ENCODE assay signal across 30 cellular contexts in genomic region chr3:187623285-187623814, GRCh38. TPM values are rescaled to one million over a fixed set of nuclear protein-coding genes. Genes with fewer than 3 reads are reported as not detected.
DNase-seq lines count a peak whose midpoint lies in the region; ATAC-seq and TF ChIP-seq lines count a peak whose summit lies in the region.
"Had no signal": no experiment of that assay in that cellular context is flagged by ENCODE, and none has a peak within 500 bp of the region (broad histone marks: within the 10 kb centered on the region; RNA-seq: fewer than 3 reads in every experiment).

No MANE protein-coding gene starts in this region.

- no peak overlapping the region for H3K18ac ChIP-seq in H9 (ENCODE audit: insufficient read length, low read depth, low read length)

- H3K27me3 Mint-ChIP-seq in glutamatergic neuron (ENCODE audit: unreplicated experiment): peaks cover 2% of the 10 kb centered on the region
- peaks cover 59% of the 10 kb centered on the region for H3K27me3 Mint-ChIP-seq in H9 (ENCODE audit: low read depth)

- no peak overlapping the region for H2BK12ac ChIP-seq in H9 (ENCODE audit: insufficient read length, low read depth, low read length)

- no peaks in the 10 kb centered on the region for H3K23me2 ChIP-seq in H9 (ENCODE audit: insufficient read length, low read depth, low read length, poor library complexity, severe bottlenecking)

- H3K4me3 ChIP-seq in hepatocyte: no peak overlapping the region
- H3K4me3 ChIP-seq: heart right ventricle, right atrium auricular region, stomach, thyroid gland, uterus had no signal

- TF ChIP-seq CTCF in glutamatergic neuron (IDR thresholded peaks at IDR 0.05; ENCODE audit: partially characterized antibody, unreplicated experiment) (no peak), hepatocyte (IDR thresholded peaks at IDR 0.05; ENCODE audit: poor library complexity) (no peak), H9 (conservative IDR thresholded peaks at IDR 0.05) (no peak)

- no peak overlapping the region for H2BK15ac ChIP-seq in H9 (ENCODE audit: low read depth, low read length)

- no peaks in the 10 kb centered on the region for H3K79me1 ChIP-seq in H9 (ENCODE audit: insufficient read depth, low read depth, low read length, poor library complexity, severe bottlenecking)

- H3K36me3 Mint-ChIP-seq in glutamatergic neuron (ENCODE audit: unreplicated experiment): no peaks in the 10 kb centered on the region
- peaks cover 0 to 1% (median 0%) of the 10 kb centered on the region in 3 experiments; a peak in 1 of 7 replicates for H3K36me3 Mint-ChIP-seq in H9 (ENCODE audit: insufficient read depth in 1 of 3, low read depth in 3 of 3)

- H4K20me1 ChIP-seq in hepatocyte (ENCODE audit: insufficient read depth, poor library complexity, severe bottlenecking) (no peaks in the 10 kb centered on the region), H9 (ENCODE audit: control insufficient read depth, insufficient read depth, insufficient read length) (no peaks in the 10 kb centered on the region)

- H4K8ac ChIP-seq in H9 (replicated peaks; ENCODE audit: insufficient read length, low read depth, low read length): no peak overlapping the region

- H2BK20ac ChIP-seq in H9 (ENCODE audit: low read depth, low read length, poor library complexity, severe bottlenecking): no peak overlapping the region

- H2AFZ ChIP-seq in hepatocyte (no peak overlapping the region), H9 (ENCODE audit: low read length) (no peak overlapping the region)

- no peak overlapping the region for H3K23ac ChIP-seq in H9 (ENCODE audit: insufficient read length, low read depth, low read length)

- no peak overlapping the region for H3K4me2 ChIP-seq in hepatocyte
- no peak overlapping the region for H3K4me2 ChIP-seq in H9 (ENCODE audit: insufficient read depth, insufficient read length, low read length)

- peak overlapping the region; percentile 39 for H3K27ac Mint-ChIP-seq in glutamatergic neuron (ENCODE audit: unreplicated experiment)
- no peak overlapping the region; a peak in 1 of 7 replicates for H3K27ac Mint-ChIP-seq in H9
- H3K27ac Mint-ChIP-seq: activated CD4-positive, alpha-beta T cell treated with anti-CD3 and anti-CD28 coated beads, Interleukin-2, amount 10 ng/mL, durations not matched to agents 24 days and 14 days; CD4-positive, alpha-beta T cell had no signal

- no peak for ATAC-seq in activated CD4-positive, CD25-positive, alpha-beta regulatory T cell treated with anti-CD3 and anti-CD28 coated beads, Interleukin-2, amount 50 U/mL, for 24 hours
- ATAC-seq: heart right ventricle, Panc1 had no signal

- no peak overlapping the region for H3K27ac ChIP-seq in hepatocyte
- no peak overlapping the region for H3K27ac ChIP-seq in H9 (ENCODE audit: insufficient read length, low read depth, low read length)
- H3K27ac ChIP-seq: heart right ventricle, neutrophil, right atrium auricular region, stomach, thyroid gland, uterus had no signal

- H4K5ac ChIP-seq in H9 (ENCODE audit: insufficient read length, low read depth, low read length): no peak overlapping the region

- H3K4ac ChIP-seq in H9 (ENCODE audit: low read depth, low read length): no peak overlapping the region

- no peaks in the 10 kb centered on the region for H3K9me2 ChIP-seq in hepatocyte (replicated peaks; ENCODE audit: insufficient read depth)

- H3K27me3 ChIP-seq in hepatocyte: no peaks in the 10 kb centered on the region
- peaks cover 19% of the 10 kb centered on the region for H3K27me3 ChIP-seq in H9 (ENCODE audit: insufficient read depth, low read length)
- H3K27me3 ChIP-seq: right atrium auricular region, stomach, thyroid gland, uterus had no signal

- H3T11ph ChIP-seq in H9 (ENCODE audit: low read length): no peak overlapping the region

- no peaks in the 10 kb centered on the region for H3K4me1 ChIP-seq in hepatocyte (ENCODE audit: insufficient read depth)
- peaks cover 11% of the 10 kb centered on the region; the same call in 1 of the 2 replicates for H3K4me1 ChIP-seq in H9 (ENCODE audit: insufficient read depth, low read length)
- H3K4me1 ChIP-seq: heart right ventricle, right atrium auricular region, stomach, thyroid gland, uterus had no signal

- no peaks in the 10 kb centered on the region for H3K36me3 ChIP-seq in hepatocyte (replicated peaks; ENCODE audit: insufficient read depth, low read depth)
- H3K36me3 ChIP-seq: heart right ventricle, neutrophil, right atrium auricular region, stomach, thyroid gland, uterus had no signal

- H2BK5ac ChIP-seq in H9 (ENCODE audit: insufficient read length, low read length): no peak overlapping the region

- no peak overlapping the region for H2BK120ac ChIP-seq in H9 (ENCODE audit: low read depth, low read length, poor library complexity, severe bottlenecking)

- WGBS in hepatocyte (ENCODE audit: low lambda C conversion rate, missing lambda C conversion rate): 69% methylated on average over 5 of the region's 5 CpGs
- no CpG with 5 or more reads among the region's 5 CpGs for WGBS in H9 (ENCODE audit: extremely low coverage, insufficient read length, low lambda C conversion rate)

- H3K56ac ChIP-seq in H9 (ENCODE audit: insufficient read length, low read depth, low read length): no peak overlapping the region

- H3K14ac ChIP-seq in H9 (ENCODE audit: insufficient read depth, low read length): no peak overlapping the region

- H3K79me2 ChIP-seq in hepatocyte (no peaks in the 10 kb centered on the region), H9 (ENCODE audit: insufficient read depth, low read length) (no peaks in the 10 kb centered on the region)

- H3K4me3 Mint-ChIP-seq in glutamatergic neuron (ENCODE audit: unreplicated experiment) (no peak overlapping the region), H9 (no peak overlapping the region)
- H3K4me3 Mint-ChIP-seq: activated CD4-positive, alpha-beta T cell treated with anti-CD3 and anti-CD28 coated beads, Interleukin-2, amount 10 ng/mL, durations not matched to agents 24 days and 14 days; CD4-positive, alpha-beta T cell had no signal

- no peak overlapping the region for H4K91ac ChIP-seq in H9 (ENCODE audit: insufficient read length, low read depth, low read length)

- H3K9me3 ChIP-seq in hepatocyte (ENCODE audit: low read depth) (no peaks in the 10 kb centered on the region), H9 (ENCODE audit: control insufficient read depth, low read depth, low read length) (no peaks in the 10 kb centered on the region)
- H3K9me3 ChIP-seq: heart right ventricle, neutrophil, right atrium auricular region, stomach, thyroid gland, uterus had no signal

- H3K9ac ChIP-seq in H9 (ENCODE audit: extremely low read depth, insufficient read length, low read length): no peak overlapping the region

- no peak overlapping the region for H2AK5ac ChIP-seq in H9 (ENCODE audit: insufficient read length, low read length)

- H3K9me3 Mint-ChIP-seq in glutamatergic neuron (ENCODE audit: unreplicated experiment) (peaks cover 3% of the 10 kb centered on the region), H9 (no peaks in the 10 kb centered on the region)
- H3K9me3 Mint-ChIP-seq: activated CD4-positive, alpha-beta T cell treated with anti-CD3 and anti-CD28 coated beads, Interleukin-2, amount 10 ng/mL, durations not matched to agents 24 days and 14 days; CD4-positive, alpha-beta T cell had no signal

- H3K4me1 Mint-ChIP-seq in glutamatergic neuron (ENCODE audit: low read depth, unreplicated experiment) (peaks cover 13% of the 10 kb centered on the region), H9 (peaks cover 35 to 43% of the 10 kb centered on the region in 2 experiments)
- H3K4me1 Mint-ChIP-seq: activated CD4-positive, alpha-beta T cell treated with anti-CD3 and anti-CD28 coated beads, Interleukin-2, amount 10 ng/mL, durations not matched to agents 24 days and 14 days had no signal

- DNase-seq in NCI-H345 (lab: John Stamatoyannopoulos, UW) (peak; percentile 70), NCI-H345 treated with DMSO at 0.1 percent for 48 hours (lab: John Stamatoyannopoulos, UW; ENCODE audit: unreplicated experiment) (no peak), DMS79 treated with DMSO at 0.1 percent for 48 hours (lab: John Stamatoyannopoulos, UW) (peak; percentile 66), NCI-H510A treated with DMSO at 0.1 percent for 48 hours (lab: John Stamatoyannopoulos, UW) (peak; percentile 40), glutamatergic neuron (peak; percentile 15), hepatocyte (ENCODE audit: low spot score) (no peak), H9 (no peak)
- DNase-seq: activated CD4-positive, alpha-beta T cell treated with anti-CD3 and anti-CD28 coated beads, Interleukin-2, amount 10 ng/mL, durations not matched to agents 24 days and 14 days; activated gamma-delta T cell; activated T-cell treated with anti-CD3 and anti-CD28 coated beads, Interleukin-2, amount 50 U/mL, for 1 hour; CD4-positive, alpha-beta T cell; central memory CD4-positive, alpha-beta T cell; cortex of kidney; foreskin fibroblast; heart right ventricle; Karpas-422; posterior cingulate gyrus; small intestine; stimulated activated CD4-positive, alpha-beta T cell treated with anti-CD3 and anti-CD28 coated beads, Interleukin-1b, Interleukin-23, amount 100 ng/mL, for 48 hours; stomach; thyroid gland; uterus had no signal

RNA-seq across cellular contexts. Expression of gene SST, which starts 46.8 kb away (rescaled TPM):
- total RNA-seq in glutamatergic neuron (ENCODE audit: unreplicated experiment) (1,741 TPM), hepatocyte (52.4 and 53.5 TPM in 2 replicates), H9 (2021) (not detected in 2 replicates)
- polyA plus RNA-seq in hepatocyte: 112 and 537 TPM in 2 replicates
- total RNA-seq: activated CD4-positive, alpha-beta T cell treated with anti-CD3 and anti-CD28 coated beads, Interleukin-2, amount 10 ng/mL, durations not matched to agents 24 days and 14 days; CD4-positive, alpha-beta T cell; heart right ventricle; kidney epithelial cell; liver; myocyte; NCI-H460; right atrium auricular region had no signal
- polyA plus RNA-seq: liver had no signal

Comparison
In these comparisons a context has a peak if more than half of its experiments do, and no peak if none do; other contexts are left out.
1. DNase-seq: peak in NCI-H345 (single experiment), DMS79 treated with DMSO at 0.1 percent for 48 hours (single experiment), NCI-H510A treated with DMSO at 0.1 percent for 48 hours (single experiment) and glutamatergic neuron (single experiment); none in NCI-H345 treated with DMSO at 0.1 percent for 48 hours (single experiment), hepatocyte (single experiment) and H9 (single experiment).
2. RNA of gene SST, which starts 46.8 kb away (total RNA-seq): 1,741 TPM in glutamatergic neuron (single experiment) and 52.4 to 53.5 TPM in hepatocyte; not detected in H9; every median in the first group is over 10 times any median in the second.